In genomic region chr20:33789109-33789857, GRCh38 we compare ENCODE assay signal across 9 cellular contexts. TPM values are rescaled to one million over a fixed set of nuclear protein-coding genes. Genes with fewer than 3 reads are reported as not detected.
DNase-seq lines count a peak whose midpoint lies in the region; ATAC-seq and TF ChIP-seq lines count a peak whose summit lies in the region.
"Had no signal": no experiment of that assay in that cellular context is flagged by ENCODE, and none has a peak within 500 bp of the region (broad histone marks: within the 10 kb centered on the region; RNA-seq: fewer than 3 reads in every experiment).

No MANE protein-coding gene starts in this region.

- H3K4me3 ChIP-seq in RWPE2 (ENCODE audit: severe bottlenecking) (no peak overlapping the region), fibroblast of villous mesenchyme (ENCODE audit: low read depth, low read length) (no peak overlapping the region), rectal smooth muscle tissue (ENCODE audit: low read length) (no peak overlapping the region), WERI-Rb-1 (ENCODE audit: low read depth, low read length) (no peak overlapping the region)
- H3K4me3 ChIP-seq in effector memory CD4-positive, alpha-beta T cell (ENCODE audit: insufficient read depth, low read depth, low read length, poor library complexity, severe bottlenecking), result no peak overlapping the region

- H3K27me3 ChIP-seq in RWPE2 (ENCODE audit: insufficient read depth, poor library complexity, severe bottlenecking) (no peaks in the 10 kb centered on the region), rectal smooth muscle tissue (ENCODE audit: control insufficient read depth, insufficient read depth, low read length) (no peaks in the 10 kb centered on the region), WERI-Rb-1 (ENCODE audit: insufficient read depth, low read depth, severe bottlenecking) (no peaks in the 10 kb centered on the region)
- H3K27me3 ChIP-seq in effector memory CD4-positive, alpha-beta T cell (replicated peaks; ENCODE audit: control insufficient read depth, insufficient read depth, low read length, poor library complexity, severe bottlenecking), result no peaks in the 10 kb centered on the region

- peaks cover 15% of the 10 kb centered on the region for H3K4me1 ChIP-seq in RWPE2 (ENCODE audit: insufficient read depth, poor library complexity, severe bottlenecking)
- H3K4me1 ChIP-seq in rectal smooth muscle tissue (ENCODE audit: control insufficient read depth, insufficient read depth, low read length), result peaks cover 31% of the 10 kb centered on the region
- H3K4me1 ChIP-seq in effector memory CD4-positive, alpha-beta T cell (ENCODE audit: control insufficient read depth, insufficient read depth, low read length, poor library complexity, severe bottlenecking), result no peaks in the 10 kb centered on the region

- peak overlapping the region; percentile 70 for H3K9ac ChIP-seq in rectal smooth muscle tissue (ENCODE audit: low read length)

- no peak for TF ChIP-seq CTCF in RWPE2 (IDR thresholded peaks at IDR 0.05; ENCODE audit: poor library complexity, severe bottlenecking)
- no peak for TF ChIP-seq CTCF in fibroblast of villous mesenchyme (IDR thresholded peaks at IDR 0.05; ENCODE audit: insufficient read depth, low read depth, low read length)
- no peak for TF ChIP-seq CTCF in WERI-Rb-1 (IDR thresholded peaks at IDR 0.05; ENCODE audit: low read depth, low read length)

- no peaks in the 10 kb centered on the region for H3K9me3 ChIP-seq in RWPE2 (ENCODE audit: severe bottlenecking)
- no peaks in the 10 kb centered on the region for H3K9me3 ChIP-seq in effector memory CD4-positive, alpha-beta T cell (ENCODE audit: control insufficient read depth, low read length)
- H3K9me3 ChIP-seq in WERI-Rb-1 (ENCODE audit: severe bottlenecking), result no peaks in the 10 kb centered on the region

- DNase-seq in ELR (ENCODE audit: low read depth) (peak; percentile 100), RWPE2 (ENCODE audit: low spot score) (peak; percentile 100), fibroblast of villous mesenchyme (ENCODE audit: low read depth) (peak; percentile 96), WERI-Rb-1 (no peak)
- DNase-seq in stimulated activated CD4-positive, alpha-beta T cell treated with anti-CD3 and anti-CD28 coated beads, Interleukin-2, amount 100 ng/mL, for 48 hours, result no peak
- no peak for DNase-seq in activated CD4-positive, alpha-beta T cell treated with anti-CD3 and anti-CD28 coated beads, Interleukin-2, amount 50 U/mL, for 1 hour
- DNase-seq in effector memory CD4-positive, alpha-beta T cell, result no peak
- DNase-seq: activated CD4-positive, CD25-positive, alpha-beta regulatory T cell had no signal

- H3K27ac ChIP-seq in RWPE2 (ENCODE audit: poor library complexity, severe bottlenecking), result peak overlapping the region; percentile 71
- H3K27ac ChIP-seq in rectal smooth muscle tissue (ENCODE audit: low read depth, low read length), result peak overlapping the region; percentile 93
- no peak overlapping the region for H3K27ac ChIP-seq in effector memory CD4-positive, alpha-beta T cell (ENCODE audit: insufficient read depth, low read length, poor library complexity, severe bottlenecking)
- H3K27ac ChIP-seq in WERI-Rb-1, result no peak overlapping the region

- ATAC-seq in RWPE2 (ENCODE audit: low read depth), result peak; percentile 94

- H3K36me3 ChIP-seq in RWPE2 (ENCODE audit: low read depth) (no peaks in the 10 kb centered on the region), rectal smooth muscle tissue (ENCODE audit: control insufficient read depth, insufficient read depth, low read length) (no peaks in the 10 kb centered on the region), WERI-Rb-1 (no peaks in the 10 kb centered on the region)
- H3K36me3 ChIP-seq in effector memory CD4-positive, alpha-beta T cell (ENCODE audit: control insufficient read depth, insufficient read depth, low read length), result peaks cover 2% of the 10 kb centered on the region

RNA-seq across cellular contexts. Expression of gene CHMP4B, which starts 21.9 kb away (rescaled TPM):
- total RNA-seq in fibroblast of villous mesenchyme, result 28.3 and 32.0 TPM in 2 replicates

RNA-seq across cellular contexts. Expression of gene ZNF341, which starts 57.5 kb away (rescaled TPM):
- 0.64 and 1.3 TPM in 2 replicates for total RNA-seq in fibroblast of villous mesenchyme

Comparison
In these comparisons a context has a peak if more than half of its experiments do, and no peak if none do; other contexts are left out.
1. DNase-seq: peak in ELR (single experiment), RWPE2 (single experiment) and fibroblast of villous mesenchyme (single experiment); none in stimulated activated CD4-positive, alpha-beta T cell treated with anti-CD3 and anti-CD28 coated beads, Interleukin-2, amount 100 ng/mL, for 48 hours (0 of 2), activated CD4-positive, alpha-beta T cell treated with anti-CD3 and anti-CD28 coated beads, Interleukin-2, amount 50 U/mL, for 1 hour (single experiment), effector memory CD4-positive, alpha-beta T cell (0 of 3) and WERI-Rb-1 (single experiment).
2. H3K27ac ChIP-seq: peak in RWPE2 (single experiment) and rectal smooth muscle tissue (single experiment); none in effector memory CD4-positive, alpha-beta T cell (single experiment) and WERI-Rb-1 (single experiment).